ENCODE assay signal across 12 cellular contexts in the genomic region with DNA sequence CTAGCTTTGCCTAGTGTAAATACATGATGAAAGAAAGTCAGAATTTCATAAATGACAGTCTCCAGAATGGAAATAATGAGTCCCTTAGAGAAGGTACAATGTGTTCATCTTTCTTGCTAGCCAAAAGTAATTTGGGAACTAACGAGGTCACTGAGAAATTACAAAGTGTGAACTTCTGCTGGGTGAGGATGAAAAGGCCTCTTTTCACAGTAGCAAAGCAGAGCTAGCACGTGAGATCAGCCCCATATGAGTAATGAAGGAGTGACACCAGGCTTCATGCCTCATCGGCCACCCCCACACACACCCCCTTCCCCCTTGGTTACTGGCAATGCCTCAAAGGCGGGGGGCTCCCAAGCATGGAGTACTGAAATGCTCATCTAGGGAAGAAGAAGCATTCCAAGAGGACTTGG.
DNase-seq lines count a peak whose midpoint lies in the region; ATAC-seq and TF ChIP-seq lines count a peak whose summit lies in the region.
"Had no signal": no experiment of that assay in that cellular context is flagged by ENCODE, and none has a peak within 500 bp of the region (broad histone marks: within the 10 kb centered on the region; RNA-seq: fewer than 3 reads in every experiment).

No MANE protein-coding gene starts in this region.

- H3K36me3 Mint-ChIP-seq in natural killer cell treated with Interleukin-12 subunit alpha and Interleukin-12 subunit beta and Interleukin-15 and Interleukin-18, amount 100 ng/mL, for 72 hours: no peaks in the 10 kb centered on the region
- no peaks in the 10 kb centered on the region for H3K36me3 Mint-ChIP-seq in natural killer cell
- no peaks in the 10 kb centered on the region for H3K36me3 Mint-ChIP-seq in activated T-helper 1 cell treated with anti-CD3 and anti-CD28 coated beads, Interleukin-12 subunit alpha, Interleukin-12 subunit beta, Interleukin-2, Interleukin-4 antibody, amounts not matched to agents 30 ng/mL and 10 ng/mL and 1 ng/mL, durations not matched to agents 14 hours and 24 hours and 36 hours (ENCODE audit: low read depth)
- H3K36me3 Mint-ChIP-seq in nephron progenitor cell (ENCODE audit: low read depth): no peaks in the 10 kb centered on the region

- TF ChIP-seq CTCF in natural killer cell (IDR thresholded peaks at IDR 0.05) (no peak), nephron progenitor cell (IDR thresholded peaks at IDR 0.05) (no peak)

- H3K27ac Mint-ChIP-seq in natural killer cell treated with Interleukin-12 subunit alpha and Interleukin-12 subunit beta and Interleukin-15 and Interleukin-18, amount 100 ng/mL, for 72 hours: no peak overlapping the region
- H3K27ac Mint-ChIP-seq in natural killer cell (no peak overlapping the region), nephron progenitor cell (no peak overlapping the region)
- H3K27ac Mint-ChIP-seq in activated T-helper 1 cell treated with anti-CD3 and anti-CD28 coated beads, Interleukin-12 subunit alpha, Interleukin-12 subunit beta, Interleukin-2, Interleukin-4 antibody, amounts not matched to agents 30 ng/mL and 10 ng/mL and 1 ng/mL, durations not matched to agents 14 hours and 24 hours and 36 hours: peak overlapping the region; percentile 80
- H3K27ac Mint-ChIP-seq: H9 had no signal

- no peak overlapping the region for H3K4me3 ChIP-seq in MG63
- H3K4me3 ChIP-seq: tibial nerve had no signal

- peaks cover 0 to 16% of the 10 kb centered on the region in 2 donors for H3K27me3 Mint-ChIP-seq in natural killer cell treated with Interleukin-12 subunit alpha and Interleukin-12 subunit beta and Interleukin-15 and Interleukin-18, amount 100 ng/mL, for 72 hours
- peaks cover 0 to 2% of the 10 kb centered on the region in 2 donors for H3K27me3 Mint-ChIP-seq in natural killer cell (ENCODE audit: low read depth in 2 of 2)
- no peaks in the 10 kb centered on the region for H3K27me3 Mint-ChIP-seq in activated T-helper 1 cell treated with anti-CD3 and anti-CD28 coated beads, Interleukin-12 subunit alpha, Interleukin-12 subunit beta, Interleukin-2, Interleukin-4 antibody, amounts not matched to agents 30 ng/mL and 10 ng/mL and 1 ng/mL, durations not matched to agents 14 hours and 24 hours and 36 hours (ENCODE audit: insufficient read depth)
- no peaks in the 10 kb centered on the region for H3K27me3 Mint-ChIP-seq in nephron progenitor cell (ENCODE audit: low read depth, poor library complexity)

- H3K4me1 Mint-ChIP-seq in natural killer cell treated with Interleukin-12 subunit alpha and Interleukin-12 subunit beta and Interleukin-15 and Interleukin-18, amount 100 ng/mL, for 72 hours (ENCODE audit: low read depth in 2 of 2): no peaks in the 10 kb centered on the region
- H3K4me1 Mint-ChIP-seq in natural killer cell: no peaks in the 10 kb centered on the region
- no peaks in the 10 kb centered on the region for H3K4me1 Mint-ChIP-seq in activated T-helper 1 cell treated with anti-CD3 and anti-CD28 coated beads, Interleukin-12 subunit alpha, Interleukin-12 subunit beta, Interleukin-2, Interleukin-4 antibody, amounts not matched to agents 30 ng/mL and 10 ng/mL and 1 ng/mL, durations not matched to agents 14 hours and 24 hours and 36 hours (ENCODE audit: low read depth)
- peaks cover 72% of the 10 kb centered on the region for H3K4me1 Mint-ChIP-seq in nephron progenitor cell

- no peaks in the 10 kb centered on the region for H3K36me3 ChIP-seq in MG63
- H3K36me3 ChIP-seq: tibial nerve had no signal

- H3K4me3 Mint-ChIP-seq in natural killer cell treated with Interleukin-12 subunit alpha and Interleukin-12 subunit beta and Interleukin-15 and Interleukin-18, amount 100 ng/mL, for 72 hours: no peak overlapping the region
- H3K4me3 Mint-ChIP-seq in natural killer cell: no peak overlapping the region
- H3K4me3 Mint-ChIP-seq in activated T-helper 1 cell treated with anti-CD3 and anti-CD28 coated beads, Interleukin-12 subunit alpha, Interleukin-12 subunit beta, Interleukin-2, Interleukin-4 antibody, amounts not matched to agents 30 ng/mL and 10 ng/mL and 1 ng/mL, durations not matched to agents 14 hours and 24 hours and 36 hours: no peak overlapping the region
- peak overlapping the region; percentile 15 for H3K4me3 Mint-ChIP-seq in nephron progenitor cell
- H3K4me3 Mint-ChIP-seq: H9 had no signal

- no peaks in the 10 kb centered on the region for H3K9me3 Mint-ChIP-seq in natural killer cell treated with Interleukin-12 subunit alpha and Interleukin-12 subunit beta and Interleukin-15 and Interleukin-18, amount 100 ng/mL, for 72 hours
- H3K9me3 Mint-ChIP-seq in natural killer cell (no peaks in the 10 kb centered on the region), nephron progenitor cell (no peaks in the 10 kb centered on the region)
- peaks cover 4% of the 10 kb centered on the region for H3K9me3 Mint-ChIP-seq in activated T-helper 1 cell treated with anti-CD3 and anti-CD28 coated beads, Interleukin-12 subunit alpha, Interleukin-12 subunit beta, Interleukin-2, Interleukin-4 antibody, amounts not matched to agents 30 ng/mL and 10 ng/mL and 1 ng/mL, durations not matched to agents 14 hours and 24 hours and 36 hours
- H3K9me3 Mint-ChIP-seq: H9 had no signal

- no peaks in the 10 kb centered on the region for H3K9me3 ChIP-seq in MG63
- H3K9me3 ChIP-seq: tibial nerve had no signal

- H3K27me3 ChIP-seq in MG63: no peaks in the 10 kb centered on the region
- H3K27me3 ChIP-seq: foreskin keratinocyte, tibial nerve had no signal

- intact Hi-C loops in natural killer cell (cut with micrococcal nuclease): no loop called here
- intact Hi-C loops in activated T-helper 1 cell treated with anti-CD3 and anti-CD28 coated beads, Interleukin-12 subunit alpha, Interleukin-12 subunit beta, Interleukin-2, Interleukin-4 antibody, amounts not matched to agents 30 ng/mL and 10 ng/mL and 1 ng/mL, durations not matched to agents 14 hours and 24 hours and 36 hours (cut with micrococcal nuclease): loop anchor here (2.0 kb wide), 1 partner anchor 19 kb away; no protein-coding TSS in a partner anchor

- no peak for DNase-seq in natural killer cell treated with Interleukin-12 subunit alpha and Interleukin-12 subunit beta and Interleukin-15 and Interleukin-18, amount 100 ng/mL, for 72 hours (ENCODE audit: low spot score)
- DNase-seq in natural killer cell (no peak), nephron progenitor cell (peak; percentile 39), GF-D8 (lab: John Stamatoyannopoulos, UW) (no peak), MG63 (no peak)
- no peak for DNase-seq in activated T-helper 1 cell treated with anti-CD3 and anti-CD28 coated beads, Interleukin-12 subunit alpha, Interleukin-12 subunit beta, Interleukin-2, Interleukin-4 antibody, amounts not matched to agents 30 ng/mL and 10 ng/mL and 1 ng/mL, durations not matched to agents 14 hours and 24 hours and 36 hours (ENCODE audit: low spot score)
- DNase-seq: foreskin keratinocyte, H9, PC-3 had no signal

- ATAC-seq in natural killer cell treated with Interleukin-12 subunit alpha and Interleukin-12 subunit beta and Interleukin-15 and Interleukin-18, amount 100 ng/mL, for 72 hours: peak; percentile 69 to 77
- ATAC-seq in natural killer cell (no peak), GM19324 (IDR thresholded peaks at IDR 0.05; ENCODE audit: low FRiP score, unreplicated experiment) (no peak), HG02973 (IDR thresholded peaks at IDR 0.05; ENCODE audit: unreplicated experiment) (no peak)
- ATAC-seq: foreskin keratinocyte, PC-3 had no signal

Comparison
In these comparisons a context has a peak if more than half of its experiments do, and no peak if none do; other contexts are left out.
1. ATAC-seq: peak in natural killer cell treated with Interleukin-12 subunit alpha and Interleukin-12 subunit beta and Interleukin-15 and Interleukin-18, amount 100 ng/mL, for 72 hours (2 of 2); none in natural killer cell (0 of 3), GM19324 (single experiment) and HG02973 (single experiment).